In genomic region chr12:4320287-4320858, GRCh38 we compare ENCODE assay signal across 9 cellular contexts. TPM values are rescaled to one million over a fixed set of nuclear protein-coding genes. Genes with fewer than 3 reads are reported as not detected.
DNase-seq lines count a peak whose midpoint lies in the region; ATAC-seq and TF ChIP-seq lines count a peak whose summit lies in the region.
"Had no signal": no experiment of that assay in that cellular context is flagged by ENCODE, and none has a peak within 500 bp of the region (broad histone marks: within the 10 kb centered on the region; RNA-seq: fewer than 3 reads in every experiment).

No MANE protein-coding gene starts in this region.

- H3K27ac ChIP-seq in SJCRH30, result peak overlapping the region; percentile 89
- H3K27ac ChIP-seq in rectal smooth muscle tissue (ENCODE audit: low read depth, low read length), result peak overlapping the region; percentile 95

- peak overlapping the region; percentile 77 for H3K9ac ChIP-seq in rectal smooth muscle tissue (ENCODE audit: low read length)

- H3K36me3 ChIP-seq in SJCRH30 (peaks cover 5% of the 10 kb centered on the region), rectal smooth muscle tissue (ENCODE audit: control insufficient read depth, insufficient read depth, low read length) (no peaks in the 10 kb centered on the region)

- H3K4me3 ChIP-seq in SJCRH30 (peak overlapping the region; percentile 80), fibroblast of pulmonary artery (replicated peaks; ENCODE audit: low read depth, low read length) (peak overlapping the region; percentile 69), rectal smooth muscle tissue (ENCODE audit: low read length) (peak overlapping the region; percentile 93)

- DNase-seq in NCI-H146 (lab: John Stamatoyannopoulos, UW) (peak; percentile 27), NCI-H146 treated with DMSO at 0.1 percent for 48 hours (lab: John Stamatoyannopoulos, UW; ENCODE audit: unreplicated experiment) (no peak), SJCRH30 (no peak), fibroblast of pulmonary artery (ENCODE audit: low read depth) (no peak), hepatic stellate cell (ENCODE audit: low spot score) (no peak)
- DNase-seq in stimulated activated CD4-positive, alpha-beta T cell treated with anti-CD3 and anti-CD28 coated beads, Interleukin-15, amount 100 ng/mL, for 24 hours, result no peak

- ATAC-seq in HG02763 (IDR thresholded peaks at IDR 0.05; ENCODE audit: unreplicated experiment), result peak; percentile 27

- H3K27me3 ChIP-seq in SJCRH30, result no peaks in the 10 kb centered on the region
- no peaks in the 10 kb centered on the region for H3K27me3 ChIP-seq in rectal smooth muscle tissue (ENCODE audit: control insufficient read depth, insufficient read depth, low read length)

- TF ChIP-seq CTCF in fibroblast of pulmonary artery (IDR thresholded peaks at IDR 0.05; ENCODE audit: low read length, missing control alignments), result no peak

- no peaks in the 10 kb centered on the region for H3K9me3 ChIP-seq in SJCRH30 (replicated peaks)

- H3K4me1 ChIP-seq in SJCRH30 (peaks cover 6% of the 10 kb centered on the region; the same call in 1 of the 2 replicates), rectal smooth muscle tissue (ENCODE audit: control insufficient read depth, insufficient read depth, low read length) (peaks cover 6% of the 10 kb centered on the region)

RNA-seq across cellular contexts. Expression of gene TIGAR, which starts 0.6 kb away (rescaled TPM):
- total RNA-seq in SJCRH30 (2014; rRNA removed; shearing (Covaris generic)), result 18.7 and 21.2 TPM in 2 replicates

RNA-seq across cellular contexts. Expression of gene CCND2, which starts 46.8 kb away (rescaled TPM):
- 968 and 987 TPM in 2 replicates for total RNA-seq in SJCRH30 (2014; rRNA removed; shearing (Covaris generic))

RNA-seq across cellular contexts. Expression of gene FGF23, which starts 59.1 kb away (rescaled TPM):
- total RNA-seq in SJCRH30 (2014; rRNA removed; shearing (Covaris generic)), result 0.02 TPM in 1 of 2 replicates, not detected in the other
- total RNA-seq: dermis microvascular lymphatic vessel endothelial cell had no signal
